In genomic region chr1:160866861-160867260, GRCh38 we compare ENCODE assay signal across 38 cellular contexts. TPM values are rescaled to one million over a fixed set of nuclear protein-coding genes. Genes with fewer than 3 reads are reported as not detected.
"Had no signal": no experiment of that assay in that cellular context is flagged by ENCODE, and none has a peak within 500 bp of the region (broad histone marks: within the 10 kb centered on the region; RNA-seq: fewer than 3 reads in every experiment).

No MANE protein-coding gene starts in this region.

- H3K9me3 Mint-ChIP-seq: activated CD4-positive, alpha-beta memory T cell treated with anti-CD3 and anti-CD28 coated beads for 36 hours; activated CD4-positive, alpha-beta T cell treated with anti-CD3 and anti-CD28 coated beads, Interleukin-2, amount 10 ng/mL, durations not matched to agents 24 days and 14 days; activated naive CD4-positive, alpha-beta T cell treated with anti-CD3 and anti-CD28 coated beads for 36 hours; activated naive CD4-positive, alpha-beta T cell treated with anti-CD3 and anti-CD28 coated beads, Interleukin-2, amount 50 U/mL, for 24 hours; activated naive CD8-positive, alpha-beta T cell treated with anti-CD3 and anti-CD28 coated beads for 36 hours; activated naive CD8-positive, alpha-beta T cell treated with anti-CD3 and anti-CD28 coated beads, Interleukin-2, amount 50 U/mL, for 24 hours; activated T-helper 1 cell treated with anti-CD3 and anti-CD28 coated beads, Interleukin-12 subunit alpha, Interleukin-12 subunit beta, Interleukin-2, Interleukin-4 antibody, amounts not matched to agents 30 ng/mL and 10 ng/mL and 1 ng/mL, durations not matched to agents 14 hours and 24 hours and 36 hours; activated T-helper 2 cell treated with anti-CD3 and anti-CD28 coated beads, Interferon-gamma antibody, Interleukin-2, Interleukin-4, amounts not matched to agents 10 μg/mL and 5 μg/mL and 100 μg/mL, durations not matched to agents 14 hours and 24 hours and 36 hours; brain; T-helper 2 cell treated with Interferon-gamma antibody and Interleukin-4, amounts not matched to agents 5 μg/mL and 100 μg/mL, for 36 hours had no signal

- H3K27me3 Mint-ChIP-seq: activated CD4-positive, alpha-beta memory T cell treated with anti-CD3 and anti-CD28 coated beads for 36 hours; activated CD4-positive, alpha-beta T cell treated with anti-CD3 and anti-CD28 coated beads for 36 hours; activated CD8-positive, alpha-beta memory T cell treated with anti-CD3 and anti-CD28 coated beads, Interleukin-2, amount 10 ng/mL, durations not matched to agents 7 days and 5 days; activated naive CD4-positive, alpha-beta T cell treated with anti-CD3 and anti-CD28 coated beads, Interleukin-2, amount 50 U/mL, for 24 hours; activated naive CD8-positive, alpha-beta T cell treated with anti-CD3 and anti-CD28 coated beads for 36 hours; activated naive CD8-positive, alpha-beta T cell treated with anti-CD3 and anti-CD28 coated beads, Interleukin-2, amount 50 U/mL, for 24 hours; T-helper 17 cell had no signal

- H3K9me3 ChIP-seq: adrenal gland, ascending aorta, breast epithelium, colonic mucosa, gastroesophageal sphincter, heart right ventricle had no signal

- H3K36me3 Mint-ChIP-seq: activated CD4-positive, alpha-beta memory T cell treated with anti-CD3 and anti-CD28 coated beads for 36 hours; activated CD8-positive, alpha-beta memory T cell treated with anti-CD3 and anti-CD28 coated beads, Interleukin-2, amount 10 ng/mL, durations not matched to agents 7 days and 5 days; activated naive CD4-positive, alpha-beta T cell treated with anti-CD3 and anti-CD28 coated beads, Interleukin-2, amount 50 U/mL, for 24 hours; activated naive CD8-positive, alpha-beta T cell treated with anti-CD3 and anti-CD28 coated beads for 36 hours; brain had no signal

- H3K4me1 ChIP-seq: adrenal gland, ascending aorta, breast epithelium, colonic mucosa, gastroesophageal sphincter had no signal

- DNase-seq: activated CD4-positive, alpha-beta memory T cell treated with anti-CD3 and anti-CD28 coated beads for 36 hours; activated CD4-positive, alpha-beta T cell treated with anti-CD3 and anti-CD28 coated beads for 36 hours; activated CD4-positive, alpha-beta T cell treated with anti-CD3 and anti-CD28 coated beads, Interleukin-2, amount 10 ng/mL, durations not matched to agents 24 days and 14 days; activated CD4-positive, CD25-positive, alpha-beta regulatory T cell; activated CD4-positive, CD25-positive, alpha-beta regulatory T cell treated with anti-CD3 and anti-CD28 coated beads, Interleukin-2, amount 50 U/mL, for 72 hours; activated CD8-positive, alpha-beta memory T cell treated with anti-CD3 and anti-CD28 coated beads, Interleukin-2, amount 10 ng/mL, durations not matched to agents 7 days and 5 days; activated CD8-positive, alpha-beta memory T cell treated with anti-CD3 and anti-CD28 coated beads, Interleukin-2, amount 50 U/mL, for 4 hours; activated CD8-positive, alpha-beta T cell treated with anti-CD3 and anti-CD28 coated beads, Interleukin-2, amount 10 ng/mL, durations not matched to agents 7 days and 5 days; activated effector memory CD4-positive, alpha-beta T cell treated with anti-CD3 and anti-CD28 coated beads, Interleukin-2, amount 50 U/mL, for 16 hours; activated naive CD4-positive, alpha-beta T cell treated with anti-CD3 and anti-CD28 coated beads for 36 hours; activated naive CD8-positive, alpha-beta T cell treated with anti-CD3 and anti-CD28 coated beads for 36 hours; activated naive CD8-positive, alpha-beta T cell treated with anti-CD3 and anti-CD28 coated beads, Interleukin-2, amount 50 U/mL, for 24 hours; activated T-cell treated with anti-CD3 and anti-CD28 coated beads, Interleukin-2, amount 50 U/mL, for 1 hour; activated T-cell treated with anti-CD3 and anti-CD28 coated beads, Interleukin-2, amount 50 U/mL, for 48 hours; adrenal gland; central memory CD4-positive, alpha-beta T cell; cerebellar nuclear complex; colonic mucosa; effector CD8-positive, alpha-beta T cell; foreskin melanocyte; heart right ventricle; T-helper 1 cell; T-helper 17 cell; T1000 had no signal

- H3K27ac Mint-ChIP-seq: activated CD4-positive, alpha-beta memory T cell treated with anti-CD3 and anti-CD28 coated beads for 36 hours; activated CD4-positive, alpha-beta T cell treated with anti-CD3 and anti-CD28 coated beads for 36 hours; activated CD4-positive, alpha-beta T cell treated with anti-CD3 and anti-CD28 coated beads, Interleukin-2, amount 10 ng/mL, durations not matched to agents 24 days and 14 days; activated CD8-positive, alpha-beta memory T cell treated with anti-CD3 and anti-CD28 coated beads, Interleukin-2, amount 10 ng/mL, durations not matched to agents 7 days and 5 days; activated CD8-positive, alpha-beta T cell treated with anti-CD3 and anti-CD28 coated beads, Interleukin-2, amount 10 ng/mL, durations not matched to agents 7 days and 5 days; activated naive CD4-positive, alpha-beta T cell treated with anti-CD3 and anti-CD28 coated beads for 36 hours; activated naive CD4-positive, alpha-beta T cell treated with anti-CD3 and anti-CD28 coated beads, Interleukin-2, amount 50 U/mL, for 24 hours; activated naive CD8-positive, alpha-beta T cell treated with anti-CD3 and anti-CD28 coated beads for 36 hours; activated naive CD8-positive, alpha-beta T cell treated with anti-CD3 and anti-CD28 coated beads, Interleukin-2, amount 50 U/mL, for 24 hours; activated T-helper 1 cell treated with anti-CD3 and anti-CD28 coated beads, Interleukin-12 subunit alpha, Interleukin-12 subunit beta, Interleukin-2, Interleukin-4 antibody, amounts not matched to agents 30 ng/mL and 10 ng/mL and 1 ng/mL, durations not matched to agents 14 hours and 24 hours and 36 hours; activated T-helper 2 cell treated with anti-CD3 and anti-CD28 coated beads, Interferon-gamma antibody, Interleukin-2, Interleukin-4, amounts not matched to agents 10 μg/mL and 5 μg/mL and 100 μg/mL, durations not matched to agents 14 hours and 24 hours and 36 hours; brain; T-helper 2 cell treated with Interferon-gamma antibody and Interleukin-4, amounts not matched to agents 5 μg/mL and 100 μg/mL, for 36 hours had no signal

- H3K4me3 ChIP-seq: adrenal gland, ascending aorta, breast epithelium, cardiac muscle cell, colonic mucosa, gastroesophageal sphincter, heart right ventricle had no signal

- H3K27ac ChIP-seq: adrenal gland, ascending aorta, breast epithelium, cardiac muscle cell, colonic mucosa, gastroesophageal sphincter had no signal

- H3K27me3 ChIP-seq: adrenal gland, ascending aorta, breast epithelium, cardiac muscle cell, colonic mucosa had no signal

- H3K4me1 Mint-ChIP-seq: brain had no signal

- ATAC-seq: activated CD4-positive, alpha-beta T cell treated with anti-CD3 and anti-CD28 coated beads for 36 hours; activated CD8-positive, alpha-beta memory T cell treated with anti-CD3 and anti-CD28 coated beads, Interleukin-2, amount 10 ng/mL, durations not matched to agents 7 days and 5 days; activated CD8-positive, alpha-beta T cell treated with anti-CD3 and anti-CD28 coated beads, Interleukin-2, amount 10 ng/mL, durations not matched to agents 7 days and 5 days; activated naive CD8-positive, alpha-beta T cell treated with anti-CD3 and anti-CD28 coated beads, Interleukin-2, amount 50 U/mL, for 24 hours; esophagus mucosa; gastroesophageal sphincter; heart right ventricle; T-helper 17 cell had no signal

- H3K4me3 Mint-ChIP-seq: activated CD4-positive, alpha-beta memory T cell treated with anti-CD3 and anti-CD28 coated beads for 36 hours; activated CD4-positive, alpha-beta T cell treated with anti-CD3 and anti-CD28 coated beads for 36 hours; activated CD4-positive, alpha-beta T cell treated with anti-CD3 and anti-CD28 coated beads, Interleukin-2, amount 10 ng/mL, durations not matched to agents 24 days and 14 days; activated CD8-positive, alpha-beta memory T cell treated with anti-CD3 and anti-CD28 coated beads, Interleukin-2, amount 10 ng/mL, durations not matched to agents 7 days and 5 days; activated CD8-positive, alpha-beta T cell treated with anti-CD3 and anti-CD28 coated beads, Interleukin-2, amount 10 ng/mL, durations not matched to agents 7 days and 5 days; activated naive CD4-positive, alpha-beta T cell treated with anti-CD3 and anti-CD28 coated beads for 36 hours; activated naive CD4-positive, alpha-beta T cell treated with anti-CD3 and anti-CD28 coated beads, Interleukin-2, amount 50 U/mL, for 24 hours; activated naive CD8-positive, alpha-beta T cell treated with anti-CD3 and anti-CD28 coated beads for 36 hours; activated naive CD8-positive, alpha-beta T cell treated with anti-CD3 and anti-CD28 coated beads, Interleukin-2, amount 50 U/mL, for 24 hours; activated T-helper 1 cell treated with anti-CD3 and anti-CD28 coated beads, Interleukin-12 subunit alpha, Interleukin-12 subunit beta, Interleukin-2, Interleukin-4 antibody, amounts not matched to agents 30 ng/mL and 10 ng/mL and 1 ng/mL, durations not matched to agents 14 hours and 24 hours and 36 hours; brain; T-helper 17 cell; T-helper 2 cell treated with Interferon-gamma antibody and Interleukin-4, amounts not matched to agents 5 μg/mL and 100 μg/mL, for 36 hours had no signal

- H3K36me3 ChIP-seq: adrenal gland, ascending aorta, breast epithelium, cardiac muscle cell, colonic mucosa, gastroesophageal sphincter, heart right ventricle had no signal

RNA-seq across cellular contexts. Expression of gene CD244, which starts 4.2 kb away (rescaled TPM):
- total RNA-seq: activated CD4-positive, alpha-beta T cell treated with anti-CD3 and anti-CD28 coated beads, Interleukin-2, amount 10 ng/mL, durations not matched to agents 24 days and 14 days; ascending aorta; cardiac muscle cell; dermis microvascular lymphatic vessel endothelial cell; epithelial cell of proximal tubule; glomerular endothelial cell had no signal

RNA-seq across cellular contexts. Expression of gene ITLN1, which starts 18.1 kb away (rescaled TPM):
- total RNA-seq: activated CD4-positive, alpha-beta memory T cell treated with anti-CD3 and anti-CD28 coated beads for 36 hours; activated CD4-positive, alpha-beta T cell treated with anti-CD3 and anti-CD28 coated beads for 36 hours; activated CD4-positive, alpha-beta T cell treated with anti-CD3 and anti-CD28 coated beads, Interleukin-2, amount 10 ng/mL, durations not matched to agents 24 days and 14 days; activated CD8-positive, alpha-beta memory T cell treated with anti-CD3 and anti-CD28 coated beads for 36 hours; activated CD8-positive, alpha-beta memory T cell treated with anti-CD3 and anti-CD28 coated beads, Interleukin-2, amount 10 ng/mL, durations not matched to agents 7 days and 5 days; activated CD8-positive, alpha-beta T cell treated with anti-CD3 and anti-CD28 coated beads, Interleukin-2, amount 10 ng/mL, durations not matched to agents 7 days and 5 days; activated naive CD4-positive, alpha-beta T cell treated with anti-CD3 and anti-CD28 coated beads for 36 hours; activated naive CD8-positive, alpha-beta T cell treated with anti-CD3 and anti-CD28 coated beads for 36 hours; activated T-helper 1 cell treated with anti-CD3 and anti-CD28 coated beads, Interleukin-12 subunit alpha, Interleukin-12 subunit beta, Interleukin-2, Interleukin-4 antibody, amounts not matched to agents 30 ng/mL and 10 ng/mL and 1 ng/mL, durations not matched to agents 14 hours and 24 hours and 36 hours; activated T-helper 2 cell treated with anti-CD3 and anti-CD28 coated beads, Interferon-gamma antibody, Interleukin-2, Interleukin-4, amounts not matched to agents 10 μg/mL and 5 μg/mL and 100 μg/mL, durations not matched to agents 14 hours and 24 hours and 36 hours; cardiac muscle cell; dermis microvascular lymphatic vessel endothelial cell; epithelial cell of proximal tubule; esophagus mucosa; glomerular endothelial cell; T-helper 17 cell had no signal
